Comparison of ENCODE assay signal across 23 cellular contexts in genomic region chr15:59364238-59364637, GRCh38. TPM values are rescaled to one million over a fixed set of nuclear protein-coding genes. Genes with fewer than 3 reads are reported as not detected.
A peak's percentile ranks its signal among the peaks of the same experiment; 100 is the strongest.
DNase-seq lines count a peak whose midpoint lies in the region; ATAC-seq and TF ChIP-seq lines count a peak whose summit lies in the region.
"Had no signal": no experiment of that assay in that cellular context is flagged by ENCODE, and none has a peak within 500 bp of the region (broad histone marks: within the 10 kb centered on the region; RNA-seq: fewer than 3 reads in every experiment).

No MANE protein-coding gene starts in this region.

- no peak overlapping the region for H3K4me3 ChIP-seq in prostate gland
- H3K4me3 ChIP-seq: MG63, thoracic aorta had no signal

- no peaks in the 10 kb centered on the region for H3K9me3 ChIP-seq in prostate gland
- H3K9me3 ChIP-seq: MG63, thoracic aorta had no signal

- H3K27me3 Mint-ChIP-seq in osteocyte (ENCODE audit: unreplicated experiment): no peaks in the 10 kb centered on the region
- H3K27me3 Mint-ChIP-seq: B cell, memory B cell had no signal

- intact Hi-C loops in prostate gland (cut with DNase I): no loop called here

- no peak for TF ChIP-seq POLR2A in prostate gland (IDR thresholded peaks at IDR 0.05)

- H3K27ac Mint-ChIP-seq in osteocyte (ENCODE audit: unreplicated experiment): peak overlapping the region; percentile 47
- H3K27ac Mint-ChIP-seq: activated CD8-positive, alpha-beta T cell treated with anti-CD3 and anti-CD28 coated beads for 36 hours; activated naive CD8-positive, alpha-beta T cell; activated T-cell treated with anti-CD3 and anti-CD28 coated beads, Interleukin-2, amount 50 U/mL, for 24 hours; B cell; brain; memory B cell; natural killer cell; T-helper 1 cell treated with Interleukin-12 subunit alpha and Interleukin-12 subunit beta and Interleukin-4 antibody, amounts not matched to agents 30 μg/mL and 1 μg/mL, for 36 hours; WTC11 had no signal

- 93% methylated on average over 4 of the region's 4 CpGs for whole genome bisulfite sequencing in prostate gland

- DNase-seq in HT1080 (ENCODE audit: low read depth): peak; percentile 60
- DNase-seq in RWPE1 (ENCODE audit: low spot score): no peak
- DNase-seq in osteocyte (ENCODE audit: extremely low spot score, unreplicated experiment): no peak
- no peak for DNase-seq in NCI-H510A treated with DMSO at 0.1 percent for 48 hours (lab: John Stamatoyannopoulos, UW)
- no peak for DNase-seq in prostate gland (ENCODE audit: low spot score)
- DNase-seq in activated effector memory CD4-positive, alpha-beta T cell treated with Interleukin-2 at 50 U/mL for 16 hours: no peak
- DNase-seq: activated CD8-positive, alpha-beta T cell treated with anti-CD3 and anti-CD28 coated beads for 36 hours; activated T-cell treated with anti-CD3 and anti-CD28 coated beads, Interleukin-2, amount 50 U/mL, for 24 hours; erythroblast; GDM1; MG63; natural killer cell; NCI-H187 treated with DMSO at 0.1 percent for 48 hours; SHP77 had no signal

- H3K4me1 Mint-ChIP-seq in osteocyte (ENCODE audit: unreplicated experiment): peaks cover 40% of the 10 kb centered on the region

- no peaks in the 10 kb centered on the region for H3K36me3 Mint-ChIP-seq in osteocyte (ENCODE audit: unreplicated experiment)
- H3K36me3 Mint-ChIP-seq: activated naive CD8-positive, alpha-beta T cell; brain; natural killer cell; WTC11 had no signal

- TF ChIP-seq CTCF in RWPE1 (conservative IDR thresholded peaks at IDR 0.05; ENCODE audit: low read depth) (no peak), osteocyte (IDR thresholded peaks at IDR 0.05) (no peak), prostate gland (IDR thresholded peaks at IDR 0.05) (no peak)

- POLR2A ChIA-PET in RWPE1 (lab: Yijun Ruan, JAX; ENCODE audit: low non-redundant PET): no interaction called here

- no peaks in the 10 kb centered on the region for H3K36me3 ChIP-seq in prostate gland
- H3K36me3 ChIP-seq: MG63, thoracic aorta had no signal

- no peaks in the 10 kb centered on the region for H3K27me3 ChIP-seq in prostate gland (replicated peaks; ENCODE audit: insufficient read depth)
- H3K27me3 ChIP-seq: MG63 had no signal

- ATAC-seq in esophagus mucosa (peak; percentile 59), HG02870 (IDR thresholded peaks at IDR 0.05; ENCODE audit: unreplicated experiment) (no peak)
- ATAC-seq: activated CD8-positive, alpha-beta T cell treated with anti-CD3 and anti-CD28 coated beads for 36 hours; natural killer cell; WTC11 had no signal

- H3K4me1 ChIP-seq in prostate gland (replicated peaks): no peaks in the 10 kb centered on the region

- CTCF ChIA-PET in RWPE1 (lab: Yijun Ruan, JAX): interaction anchor here (0.6 kb wide), 1 partner anchor 19 kb away, joined by 4 read pairs; no protein-coding TSS in a partner anchor

- H3K9me3 Mint-ChIP-seq in osteocyte (ENCODE audit: unreplicated experiment): no peaks in the 10 kb centered on the region
- H3K9me3 Mint-ChIP-seq: activated CD8-positive, alpha-beta T cell treated with anti-CD3 and anti-CD28 coated beads for 36 hours; activated T-cell treated with anti-CD3 and anti-CD28 coated beads, Interleukin-2, amount 50 U/mL, for 24 hours; natural killer cell; T-helper 1 cell treated with Interleukin-12 subunit alpha and Interleukin-12 subunit beta and Interleukin-4 antibody, amounts not matched to agents 30 μg/mL and 1 μg/mL, for 36 hours had no signal

- peak overlapping the region; percentile 26; the same call in 1 of the 2 replicates for H3K27ac ChIP-seq in RWPE1
- H3K27ac ChIP-seq in prostate gland: no peak overlapping the region
- H3K27ac ChIP-seq: thoracic aorta had no signal

- H3K4me3 Mint-ChIP-seq in osteocyte (ENCODE audit: unreplicated experiment): no peak overlapping the region
- H3K4me3 Mint-ChIP-seq: activated CD8-positive, alpha-beta T cell treated with anti-CD3 and anti-CD28 coated beads for 36 hours; activated naive CD8-positive, alpha-beta T cell; activated T-cell treated with anti-CD3 and anti-CD28 coated beads, Interleukin-2, amount 50 U/mL, for 24 hours; B cell; brain; memory B cell; natural killer cell; T-helper 1 cell treated with Interleukin-12 subunit alpha and Interleukin-12 subunit beta and Interleukin-4 antibody, amounts not matched to agents 30 μg/mL and 1 μg/mL, for 36 hours; WTC11 had no signal

RNA-seq across cellular contexts. Expression of gene MYO1E, which starts 8.4 kb away (rescaled TPM):
- 20.2 and 32.0 TPM in 2 replicates for total RNA-seq in HT1080 (2014; rRNA removed; shearing (Covaris generic))
- polyA plus RNA-seq in HT1080 (2015; cell fraction: cytosol; rRNA removed): 33.1 and 39.5 TPM in 2 replicates
- polyA plus RNA-seq in HT1080 (2015; cell fraction: nucleus; rRNA removed): 126 and 158 TPM in 2 replicates
- total RNA-seq in esophagus mucosa (117 TPM), osteocyte (84.6 and 105 TPM in 2 replicates), prostate gland (10 to 100 TPM; 66.3 to 92.0 TPM)
